ENCODE assay signal across 8 cellular contexts in genomic region chr6:42782689-42783176, GRCh38. TPM values are rescaled to one million over a fixed set of nuclear protein-coding genes. Genes with fewer than 3 reads are reported as not detected.
DNase-seq lines count a peak whose midpoint lies in the region; ATAC-seq and TF ChIP-seq lines count a peak whose summit lies in the region.

No MANE protein-coding gene starts in this region.

- POLR2A ChIA-PET in RWPE1 (lab: Yijun Ruan, JAX; ENCODE audit: low non-redundant PET): interaction anchor here (0.6 to 1.7 kb wide), 5 partner anchors 13 to 102 kb away, joined by 3 to 13 read pairs (median 3); partner anchors contain the start of gene TBCC

- peak; percentile 31 for ATAC-seq in GM19023 (IDR thresholded peaks at IDR 0.05; ENCODE audit: unreplicated experiment)
- ATAC-seq in stimulated activated naive CD8-positive, alpha-beta T cell treated with anti-CD3 and anti-CD28 coated beads, Interleukin-15, Interleukin-2, amounts not matched to agents 100 U/mL and 50 U/mL, for 24 hours: peak; percentile 64

- H3K4me3 ChIP-seq in Karpas-422 (ENCODE audit: low read length): peak overlapping the region; percentile 77

- H3K9me3 Mint-ChIP-seq in nephron progenitor cell: no peaks in the 10 kb centered on the region

- H3K27ac ChIP-seq in Karpas-422 (ENCODE audit: low read length): peak overlapping the region; percentile 98
- peak overlapping the region; percentile 97 for H3K27ac ChIP-seq in RWPE1

- peak overlapping the region; percentile 93 for H3K4me3 Mint-ChIP-seq in nephron progenitor cell

- peaks cover 59% of the 10 kb centered on the region for H3K79me2 ChIP-seq in Karpas-422 (ENCODE audit: low read length)

- peak overlapping the region; percentile 87 for H3K4me2 ChIP-seq in Karpas-422 (ENCODE audit: low read depth, low read length, poor library complexity, severe bottlenecking)

- CTCF ChIA-PET in RWPE1 (lab: Yijun Ruan, JAX): no interaction called here

- peaks cover 79% of the 10 kb centered on the region for H3K4me1 ChIP-seq in Karpas-422 (ENCODE audit: low read length)

- H2AFZ ChIP-seq in Karpas-422 (ENCODE audit: low read length): no peak overlapping the region

- H4K20me1 ChIP-seq in Karpas-422 (ENCODE audit: insufficient read depth, low read depth, low read length): no peaks in the 10 kb centered on the region

- H3K36me3 ChIP-seq in Karpas-422 (ENCODE audit: insufficient read depth, low read length): no peaks in the 10 kb centered on the region

- TF ChIP-seq CTCF in RWPE1 (conservative IDR thresholded peaks at IDR 0.05; ENCODE audit: low read depth) (no peak), nephron progenitor cell (IDR thresholded peaks at IDR 0.05) (no peak)

- H3K9ac ChIP-seq in Karpas-422 (ENCODE audit: low read length): peak overlapping the region; percentile 90

- no peaks in the 10 kb centered on the region for H3K9me3 ChIP-seq in Karpas-422 (ENCODE audit: low read length)

- no peaks in the 10 kb centered on the region for H3K27me3 ChIP-seq in Karpas-422 (ENCODE audit: low read length)

- H3K36me3 Mint-ChIP-seq in nephron progenitor cell (ENCODE audit: low read depth): no peaks in the 10 kb centered on the region

- H3K9me2 ChIP-seq in Karpas-422 (replicated peaks; ENCODE audit: insufficient read depth, low read length): no peaks in the 10 kb centered on the region

- peak overlapping the region; percentile 99 for H3K27ac Mint-ChIP-seq in nephron progenitor cell

- DNase-seq in AG08395 (ENCODE audit: low spot score): peak; percentile 86
- peak; percentile 90 for DNase-seq in Karpas-422
- DNase-seq in RWPE1 (ENCODE audit: low spot score): no peak
- DNase-seq in activated effector memory CD4-positive, alpha-beta T cell treated with anti-CD3 and anti-CD28 coated beads, Interleukin-2, amount 50 U/mL, for 16 hours: peak; percentile 89
- peak; percentile 86 for DNase-seq in fibroblast of the conjunctiva (ENCODE audit: low read depth)
- peak; percentile 61 for DNase-seq in nephron progenitor cell
- peak; percentile 76 for DNase-seq in stimulated activated naive CD8-positive, alpha-beta T cell treated with anti-CD3 and anti-CD28 coated beads, Interleukin-15, Interleukin-2, amounts not matched to agents 100 U/mL and 50 U/mL, for 24 hours

- H3K27me3 Mint-ChIP-seq in nephron progenitor cell (ENCODE audit: low read depth, poor library complexity): no peaks in the 10 kb centered on the region

- H3K4me1 Mint-ChIP-seq in nephron progenitor cell: peaks cover 29% of the 10 kb centered on the region

RNA-seq across cellular contexts. Expression of gene BICRAL, which starts 0.9 kb away (rescaled TPM):
- total RNA-seq in Karpas-422 (2014; rRNA removed; shearing (Covaris generic); ENCODE audit: low replicate concordance): 8.8 and 16.8 TPM in 2 replicates

RNA-seq across cellular contexts. Expression of gene TBCC, which starts 36.8 kb away (rescaled TPM):
- 154 and 205 TPM in 2 replicates for total RNA-seq in Karpas-422 (2014; rRNA removed; shearing (Covaris generic); ENCODE audit: low replicate concordance)
